2 cellular contexts compared by ENCODE assay signal in genomic region chr1:24770891-24771290, GRCh38.
TF ChIP-seq lines count a peak whose summit lies in the region.

No MANE protein-coding gene starts in this region.

TF ChIP-seq in A549, 52 proteins besides CTCF, POLR2A, EP300 and RAD21 (continued from another document):
- TF ChIP-seq RCOR1 (IDR thresholded peaks at IDR 0.05; ENCODE audit: low read depth, low read length), result no peak
- TF ChIP-seq MAZ (IDR thresholded peaks at IDR 0.05; ENCODE audit: borderline replicate concordance, low read depth, low read length), result no peak
- TF ChIP-seq RNF2 (IDR thresholded peaks at IDR 0.05; ENCODE audit: borderline replicate concordance, low read depth), result no peak
- no peak for TF ChIP-seq PHF8 (IDR thresholded peaks at IDR 0.05; ENCODE audit: borderline replicate concordance, low read depth)

TF ChIP-seq in endothelial cell of umbilical vein, 7 proteins besides CTCF, POLR2A, EP300 and RAD21 (continued from another document):
- TF ChIP-seq FOS (IDR thresholded peaks at IDR 0.05; ENCODE audit: borderline replicate concordance, insufficient read depth, low read length) (no peak), GATA2 (IDR thresholded peaks at IDR 0.05; ENCODE audit: insufficient read depth, insufficient read length, low read depth, low read length) (no peak), MAX (IDR thresholded peaks at IDR 0.05; ENCODE audit: insufficient read depth, insufficient read length) (no peak), EZH2 (IDR thresholded peaks at IDR 0.05; ENCODE audit: borderline replicate concordance, low read depth, low read length, severe bottlenecking) (no peak)
